In the genomic region with DNA sequence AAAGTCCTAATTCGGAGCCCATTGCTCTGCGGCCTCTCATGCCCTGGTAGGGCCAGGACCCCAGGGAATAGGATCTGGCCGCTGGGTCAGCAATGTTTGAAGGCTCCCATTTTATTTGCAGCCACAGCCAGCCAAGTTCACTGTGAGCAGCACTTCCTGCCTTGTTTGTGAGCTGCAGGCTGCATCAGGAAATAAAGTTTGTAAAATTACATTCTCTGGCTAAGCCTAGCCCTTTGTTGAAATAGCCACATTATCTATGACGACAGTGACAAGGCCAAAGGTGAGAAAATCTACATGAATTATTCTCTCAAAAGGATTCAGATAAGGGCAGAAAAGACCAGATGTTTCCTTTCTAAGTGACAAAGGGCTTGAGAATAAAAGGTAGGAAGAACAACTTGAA, we compare ENCODE assay signal across 8 cellular contexts. TPM values are rescaled to one million over a fixed set of nuclear protein-coding genes. Genes with fewer than 3 reads are reported as not detected.
DNase-seq lines count a peak whose midpoint lies in the region; ATAC-seq and TF ChIP-seq lines count a peak whose summit lies in the region.

No MANE protein-coding gene starts in this region.

- H3K4me3 ChIP-seq in cardiac fibroblast (replicated peaks in 1 of 2; ENCODE audit: low read depth in 2 of 2, low read length in 2 of 2) (no peak overlapping the region), thyroid gland (replicated peaks in 1 of 3) (no peak overlapping the region)

- DNase-seq in DMS153 (lab: John Stamatoyannopoulos, UW) (peak; percentile 33), DMS153 treated with DMSO at 0.1 percent for 48 hours (lab: John Stamatoyannopoulos, UW; ENCODE audit: unreplicated experiment) (no peak), cardiac fibroblast (ENCODE audit: low read depth in 2 of 2) (peak; percentile 79 to 92), left kidney (ENCODE audit: low read depth, low spot score) (peak; percentile 61), thyroid gland (no peak), RPMI8226 (no peak), NCI-H1417 treated with DMSO at 0.1 percent for 48 hours (lab: John Stamatoyannopoulos, UW) (no peak)

- H3K4me1 ChIP-seq in thyroid gland, result peaks cover 3 to 16% of the 10 kb centered on the region in 2 donors

- H3K36me3 ChIP-seq in thyroid gland, result no peaks in the 10 kb centered on the region

- no peak for TF ChIP-seq CTCF in cardiac fibroblast (IDR thresholded peaks at IDR 0.05; ENCODE audit: low read depth, low read length)
- TF ChIP-seq CTCF in thyroid gland (IDR thresholded peaks at IDR 0.05), result no peak

- no peak for ATAC-seq in HG03439 (IDR thresholded peaks at IDR 0.05; ENCODE audit: unreplicated experiment)

- intact Hi-C loops in thyroid gland (cut with DNase I), result no loop called here

- H3K27me3 ChIP-seq in thyroid gland, result no peaks in the 10 kb centered on the region

- no peaks in the 10 kb centered on the region for H3K9me3 ChIP-seq in thyroid gland

- H3K27ac ChIP-seq in thyroid gland, result peak overlapping the region; percentile 69 to 94 (median 81)

- 50 to 85% methylated on average over 4 of the region's 4 CpGs for WGBS in thyroid gland, 2 donors

- TF ChIP-seq POLR2A in thyroid gland (IDR thresholded peaks at IDR 0.05), result no peak

RNA-seq across cellular contexts. Expression of gene ITGB1, which starts 23.7 kb away (rescaled TPM):
- total RNA-seq in thyroid gland, result 100 to 1,000 TPM; 264 to 699 (median 417) TPM

Comparison
In these comparisons a context has a peak if more than half of its experiments do, and no peak if none do; other contexts are left out.
1. DNase-seq: peak in DMS153 (single experiment), cardiac fibroblast (2 of 2) and left kidney (single experiment); none in DMS153 treated with DMSO at 0.1 percent for 48 hours (single experiment), thyroid gland (0 of 2), RPMI8226 (single experiment) and NCI-H1417 treated with DMSO at 0.1 percent for 48 hours (single experiment).